13 cellular contexts compared by ENCODE assay signal in the genomic region with DNA sequence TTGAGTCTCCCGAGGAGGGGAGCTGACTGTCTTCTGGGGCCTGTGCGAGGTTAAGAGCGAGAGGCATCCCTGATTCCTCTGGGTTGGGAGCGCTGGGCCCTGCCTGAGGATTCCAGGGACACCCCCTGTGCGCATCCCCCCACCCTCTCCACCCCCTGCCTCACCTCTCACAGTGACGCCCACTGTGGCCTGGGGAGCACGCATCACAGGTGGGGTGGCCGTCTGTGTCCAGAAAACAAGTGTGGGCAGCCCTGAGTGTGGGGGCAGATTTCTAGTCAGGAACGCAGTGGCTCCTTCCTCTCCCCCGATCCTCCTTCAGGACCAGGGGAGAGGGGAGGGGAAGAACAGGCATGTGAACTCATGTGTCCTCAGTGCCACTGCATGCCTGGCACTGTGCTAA.
DNase-seq lines count a peak whose midpoint lies in the region; ATAC-seq and TF ChIP-seq lines count a peak whose summit lies in the region.
"Had no signal": no experiment of that assay in that cellular context is flagged by ENCODE, and none has a peak within 500 bp of the region (broad histone marks: within the 10 kb centered on the region; RNA-seq: fewer than 3 reads in every experiment).

No MANE protein-coding gene starts in this region.

- H3K9me3 ChIP-seq in left ventricle myocardium inferior (replicated peaks) (no peaks in the 10 kb centered on the region), esophagus muscularis mucosa (no peaks in the 10 kb centered on the region), thyroid gland (no peaks in the 10 kb centered on the region), smooth muscle cell (replicated peaks; ENCODE audit: low read depth) (no peaks in the 10 kb centered on the region)

- no peak overlapping the region for H3K27ac ChIP-seq in left ventricle myocardium inferior (replicated peaks)
- peak overlapping the region; percentile 77 to 87 (median 82) for H3K27ac ChIP-seq in esophagus muscularis mucosa (replicated peaks in 1 of 4)
- no peak overlapping the region for H3K27ac ChIP-seq in thyroid gland
- H3K27ac ChIP-seq in smooth muscle cell (ENCODE audit: low read depth) = no peak overlapping the region
- H3K27ac ChIP-seq: 22Rv1 had no signal

- TF ChIP-seq POLR2A in esophagus muscularis mucosa (IDR thresholded peaks at IDR 0.05; ENCODE audit: low read depth) = no peak
- no peak for TF ChIP-seq POLR2A in thyroid gland (IDR thresholded peaks at IDR 0.05)

- no peak overlapping the region for H3K4me3 Mint-ChIP-seq in progenitor cell of endocrine pancreas (ENCODE audit: low read depth)
- H3K4me3 Mint-ChIP-seq: CD14-positive monocyte; CD8-positive, alpha-beta T cell had no signal

- H3K27me3 Mint-ChIP-seq in progenitor cell of endocrine pancreas = no peaks in the 10 kb centered on the region

- H3K4me1 Mint-ChIP-seq in progenitor cell of endocrine pancreas (ENCODE audit: low read depth) = no peaks in the 10 kb centered on the region
- H3K4me1 Mint-ChIP-seq: CD14-positive monocyte had no signal

- H3K36me3 Mint-ChIP-seq in progenitor cell of endocrine pancreas (ENCODE audit: insufficient read depth) = peaks cover 19% of the 10 kb centered on the region
- H3K36me3 Mint-ChIP-seq: CD14-positive monocyte; CD8-positive, alpha-beta T cell had no signal

- H3F3A ChIP-seq in smooth muscle cell (ENCODE audit: low read depth) = no peaks in the 10 kb centered on the region

- H3K4me3 ChIP-seq in left ventricle myocardium inferior (no peak overlapping the region), esophagus muscularis mucosa (no peak overlapping the region), thyroid gland (replicated peaks in 1 of 3) (no peak overlapping the region), smooth muscle cell (no peak overlapping the region)

- H3K9me3 Mint-ChIP-seq in progenitor cell of endocrine pancreas (ENCODE audit: low read depth) = no peaks in the 10 kb centered on the region
- H3K9me3 Mint-ChIP-seq: CD14-positive monocyte; CD8-positive, alpha-beta T cell had no signal

- ATAC-seq in Right ventricle myocardium inferior = no peak
- no peak for ATAC-seq in GM21717 (IDR thresholded peaks at IDR 0.05; ENCODE audit: unreplicated experiment)
- ATAC-seq: CD8-positive, alpha-beta T cell had no signal

- 73% methylated on average over 3 of the region's 10 CpGs for WGBS in esophagus muscularis mucosa
- WGBS in thyroid gland, 2 donors = 96 to 97% methylated on average over 6 to 10 of the region's 10 CpGs
- WGBS in smooth muscle cell (ENCODE audit: low lambda C conversion rate) = 96% methylated on average over 10 of the region's 10 CpGs

- DNase-seq in Right ventricle myocardium inferior (ENCODE audit: missing footprints) (peak; percentile 53), left ventricle myocardium inferior (no peak), esophagus muscularis mucosa (ENCODE audit: extremely low spot score) (no peak), progenitor cell of endocrine pancreas (ENCODE audit: low spot score, unreplicated experiment) (no peak), thyroid gland (no peak), germinal center (ENCODE audit: low spot score) (no peak), smooth muscle cell (lab: John Stamatoyannopoulos, UW; ENCODE audit: unreplicated experiment) (no peak)
- DNase-seq: CD8-positive, alpha-beta T cell; EL; GDM1 had no signal

- no peak for TF ChIP-seq EP300 in esophagus muscularis mucosa (IDR thresholded peaks at IDR 0.05)

- H3K27ac Mint-ChIP-seq in progenitor cell of endocrine pancreas = peak overlapping the region; percentile 52
- H3K27ac Mint-ChIP-seq: CD8-positive, alpha-beta T cell had no signal

- H2AFZ ChIP-seq in smooth muscle cell (ENCODE audit: low read depth) = no peak overlapping the region

- no peaks in the 10 kb centered on the region for H3K27me3 ChIP-seq in left ventricle myocardium inferior (ENCODE audit: low read depth)
- H3K27me3 ChIP-seq in esophagus muscularis mucosa = no peaks in the 10 kb centered on the region
- no peaks in the 10 kb centered on the region for H3K27me3 ChIP-seq in thyroid gland
- H3K27me3 ChIP-seq in smooth muscle cell (ENCODE audit: low read depth) = no peaks in the 10 kb centered on the region

- H3K79me2 ChIP-seq in smooth muscle cell (ENCODE audit: low read depth) = no peaks in the 10 kb centered on the region

- no peak overlapping the region for H3K4me2 ChIP-seq in smooth muscle cell

- intact Hi-C loops in Right ventricle myocardium inferior (cut with DNase I) (loop anchor here (5.0 kb wide), 1 partner anchor 89 kb away; no protein-coding TSS in a partner anchor), left ventricle myocardium inferior (cut with micrococcal nuclease) (no loop called here), esophagus muscularis mucosa (cut with DNase I) (no loop called here), thyroid gland (cut with DNase I) (loop anchor here (5.0 kb wide), 1 partner anchor 89 kb away; no protein-coding TSS in a partner anchor)

- H4K20me1 ChIP-seq in smooth muscle cell (ENCODE audit: low read depth) = no peaks in the 10 kb centered on the region

- H3K36me3 ChIP-seq in left ventricle myocardium inferior (peaks cover 95% of the 10 kb centered on the region), esophagus muscularis mucosa (peaks cover 85 to 100% (median 97%) of the 10 kb centered on the region in 4 donors), thyroid gland (peaks cover 59 to 70% of the 10 kb centered on the region in 2 donors), smooth muscle cell (ENCODE audit: low read depth) (no peaks in the 10 kb centered on the region)

- TF ChIP-seq CTCF in left ventricle myocardium inferior (IDR thresholded peaks at IDR 0.05; ENCODE audit: borderline replicate concordance) = no peak
- no peak for TF ChIP-seq CTCF in esophagus muscularis mucosa (IDR thresholded peaks at IDR 0.05)
- no peak for TF ChIP-seq CTCF in progenitor cell of endocrine pancreas (IDR thresholded peaks at IDR 0.05; ENCODE audit: unreplicated experiment)
- TF ChIP-seq CTCF in thyroid gland (IDR thresholded peaks at IDR 0.05) = no peak
- no peak for TF ChIP-seq CTCF in smooth muscle cell (IDR thresholded peaks at IDR 0.05; ENCODE audit: borderline replicate concordance, insufficient read depth, poor library complexity, severe bottlenecking)

- H3K4me1 ChIP-seq in left ventricle myocardium inferior = peaks cover 35% of the 10 kb centered on the region
- H3K4me1 ChIP-seq in esophagus muscularis mucosa = peaks cover 16 to 56% (median 45%) of the 10 kb centered on the region in 4 donors
- peaks cover 8 to 16% of the 10 kb centered on the region in 2 donors for H3K4me1 ChIP-seq in thyroid gland
- no peaks in the 10 kb centered on the region for H3K4me1 ChIP-seq in smooth muscle cell (ENCODE audit: low read depth)

- no peak overlapping the region for H3K9ac ChIP-seq in smooth muscle cell (ENCODE audit: low read depth)

Comparison
In these comparisons a context has a peak if more than half of its experiments do, and no peak if none do; other contexts are left out.
1. intact Hi-C loops: an anchor here in Right ventricle myocardium inferior (5.0 kb wide) and thyroid gland (5.0 kb wide); none called in left ventricle myocardium inferior and esophagus muscularis mucosa.
2. H3K27ac ChIP-seq: peak in esophagus muscularis mucosa (4 of 4); none in left ventricle myocardium inferior (single experiment), thyroid gland (0 of 3) and smooth muscle cell (single experiment).